Comparison of ENCODE assay signal across 8 cellular contexts in genomic region chr6:8006208-8006607, GRCh38. TPM values are rescaled to one million over a fixed set of nuclear protein-coding genes. Genes with fewer than 3 reads are reported as not detected.
DNase-seq lines count a peak whose midpoint lies in the region; ATAC-seq and TF ChIP-seq lines count a peak whose summit lies in the region.

No MANE protein-coding gene starts in this region.

- no peak for TF ChIP-seq POLR2A in ovary (IDR thresholded peaks at IDR 0.05)

- ATAC-seq in HG02798 (IDR thresholded peaks at IDR 0.05; ENCODE audit: poor library complexity, unreplicated experiment), result no peak
- no peak for ATAC-seq in GM21367 (IDR thresholded peaks at IDR 0.05; ENCODE audit: unreplicated experiment)

- H3K27me3 ChIP-seq in endodermal cell (ENCODE audit: control insufficient read depth, insufficient read depth, low read length, poor library complexity, severe bottlenecking) (peaks cover 15% of the 10 kb centered on the region), ovary (no peaks in the 10 kb centered on the region)

- intact Hi-C loops in activated naive CD4-positive, alpha-beta T cell treated with anti-CD3 and anti-CD28 coated beads for 36 hours (cut with micrococcal nuclease), result loop anchor here (1.0 to 2.0 kb wide), 3 partner anchors 283 to 730 kb away; no protein-coding TSS in a partner anchor
- intact Hi-C loops in ovary (cut with DNase I), result loop anchor here in 1 of 4 donors (5.0 kb wide), 1 partner anchor 284 kb away; no protein-coding TSS in a partner anchor

- H3K27ac ChIP-seq in endodermal cell (ENCODE audit: low read depth, low read length) (no peak overlapping the region), ovary (no peak overlapping the region)

- WGBS in endodermal cell (ENCODE audit: insufficient coverage in 1 of 2, insufficient read length in 1 of 2), 2 experiments, result 88 to 93% methylated on average over 1 of the region's 1 CpG
- WGBS in ovary, 3 donors, result 93 to 100% (median 97%) methylated on average over 1 of the region's 1 CpG

- H3K4me3 ChIP-seq in endodermal cell (ENCODE audit: low read length) (no peak overlapping the region), ovary (no peak overlapping the region)

- no peaks in the 10 kb centered on the region for H3K27me3 Mint-ChIP-seq in activated naive CD4-positive, alpha-beta T cell treated with anti-CD3 and anti-CD28 coated beads for 36 hours (ENCODE audit: low read depth)
- peaks cover 14% of the 10 kb centered on the region for H3K27me3 Mint-ChIP-seq in endodermal cell (ENCODE audit: insufficient read depth)

- no peaks in the 10 kb centered on the region for H3K4me1 ChIP-seq in endodermal cell (ENCODE audit: control insufficient read depth, insufficient read depth, low read length)
- no peaks in the 10 kb centered on the region for H3K4me1 ChIP-seq in ovary (ENCODE audit: insufficient read depth)

- H3K9me3 Mint-ChIP-seq in activated naive CD4-positive, alpha-beta T cell treated with anti-CD3 and anti-CD28 coated beads for 36 hours, result no peaks in the 10 kb centered on the region
- H3K9me3 Mint-ChIP-seq in endodermal cell, result no peaks in the 10 kb centered on the region

- CTCF ChIA-PET in activated naive CD4-positive, alpha-beta T cell treated with anti-CD3 and anti-CD28 coated beads for 36 hours (lab: Charles Lee), result interaction anchor here (0.7 to 4.1 kb wide), 5 partner anchors 10 to 283 kb away, joined by 3 to 19 read pairs (median 3); no protein-coding TSS in a partner anchor

- H3K9me3 ChIP-seq in endodermal cell (ENCODE audit: control insufficient read depth, low read length) (no peaks in the 10 kb centered on the region), ovary (no peaks in the 10 kb centered on the region)

- H3K4me1 Mint-ChIP-seq in activated naive CD4-positive, alpha-beta T cell treated with anti-CD3 and anti-CD28 coated beads for 36 hours (ENCODE audit: low read depth), result peaks cover 4% of the 10 kb centered on the region
- H3K4me1 Mint-ChIP-seq in endodermal cell, result no peaks in the 10 kb centered on the region

- no peak overlapping the region for H3K9ac ChIP-seq in endodermal cell (ENCODE audit: extremely low read depth, low read length, poor library complexity, severe bottlenecking)

- peak; percentile 65 for TF ChIP-seq CTCF in endodermal cell (conservative IDR thresholded peaks at IDR 0.05)
- TF ChIP-seq CTCF in ovary (IDR thresholded peaks at IDR 0.05), result peak in 2 of 3 donors; percentile 36 to 60

- H3K4me3 Mint-ChIP-seq in activated naive CD4-positive, alpha-beta T cell treated with anti-CD3 and anti-CD28 coated beads for 36 hours, result no peak overlapping the region
- H3K4me3 Mint-ChIP-seq in endodermal cell, result no peak overlapping the region

- DNase-seq in activated naive CD4-positive, alpha-beta T cell treated with anti-CD3 and anti-CD28 coated beads for 36 hours, result peak; percentile 25
- no peak for DNase-seq in activated naive CD4-positive, alpha-beta T cell treated with Interleukin-2 at 50 U/mL for 16 hours
- DNase-seq in NCI-H69 (lab: John Stamatoyannopoulos, UW), result peak; percentile 56
- DNase-seq in endodermal cell, result no peak
- DNase-seq in ovary, result no peak
- DNase-seq in ureter (ENCODE audit: low spot score), result no peak

- H3K27ac Mint-ChIP-seq in activated naive CD4-positive, alpha-beta T cell treated with anti-CD3 and anti-CD28 coated beads for 36 hours, result no peak overlapping the region
- no peak overlapping the region for H3K27ac Mint-ChIP-seq in endodermal cell

- no peak for TF ChIP-seq EP300 in ovary (IDR thresholded peaks at IDR 0.05)

- peaks cover 2% of the 10 kb centered on the region for H3K36me3 Mint-ChIP-seq in activated naive CD4-positive, alpha-beta T cell treated with anti-CD3 and anti-CD28 coated beads for 36 hours (ENCODE audit: low read depth)
- no peaks in the 10 kb centered on the region for H3K36me3 Mint-ChIP-seq in endodermal cell (ENCODE audit: low read depth)

- H3K36me3 ChIP-seq in endodermal cell (ENCODE audit: control insufficient read depth, insufficient read depth, low read length) (no peaks in the 10 kb centered on the region), ovary (no peaks in the 10 kb centered on the region)

RNA-seq across cellular contexts. Expression of gene BLOC1S5, which starts 58.0 kb away (rescaled TPM):
- 10 to 100 TPM; 20.8 to 22.2 TPM for total RNA-seq in activated naive CD4-positive, alpha-beta T cell treated with anti-CD3 and anti-CD28 coated beads for 36 hours
- 10 to 100 TPM; 14.4 to 17.6 TPM for total RNA-seq in endodermal cell
- 22.4 TPM for polyA plus RNA-seq in endodermal cell (2013, experiment 1 of 2)
- 25.0 TPM for polyA plus RNA-seq in endodermal cell (2013, experiment 2 of 2)
- 10 to 100 TPM in 6 of 7 donors, 1 to 10 TPM in 1; 9.7 to 21.5 (median 15.4) TPM for total RNA-seq in ovary
- 10 to 100 TPM in 1 of 2 donors, 1 to 10 TPM in 1; 8.8 to 20.3 TPM for polyA plus RNA-seq in ovary
- total RNA-seq in ureter, result 10.1 TPM

Comparison
In these comparisons a context has a peak if more than half of its experiments do, and no peak if none do; other contexts are left out.
1. DNase-seq: peak in activated naive CD4-positive, alpha-beta T cell treated with anti-CD3 and anti-CD28 coated beads for 36 hours (single experiment) and NCI-H69 (single experiment); none in activated naive CD4-positive, alpha-beta T cell treated with Interleukin-2 at 50 U/mL for 16 hours (single experiment), endodermal cell (single experiment), ovary (0 of 5) and ureter (single experiment).